ENCODE assay signal across 19 cellular contexts in the genomic region with DNA sequence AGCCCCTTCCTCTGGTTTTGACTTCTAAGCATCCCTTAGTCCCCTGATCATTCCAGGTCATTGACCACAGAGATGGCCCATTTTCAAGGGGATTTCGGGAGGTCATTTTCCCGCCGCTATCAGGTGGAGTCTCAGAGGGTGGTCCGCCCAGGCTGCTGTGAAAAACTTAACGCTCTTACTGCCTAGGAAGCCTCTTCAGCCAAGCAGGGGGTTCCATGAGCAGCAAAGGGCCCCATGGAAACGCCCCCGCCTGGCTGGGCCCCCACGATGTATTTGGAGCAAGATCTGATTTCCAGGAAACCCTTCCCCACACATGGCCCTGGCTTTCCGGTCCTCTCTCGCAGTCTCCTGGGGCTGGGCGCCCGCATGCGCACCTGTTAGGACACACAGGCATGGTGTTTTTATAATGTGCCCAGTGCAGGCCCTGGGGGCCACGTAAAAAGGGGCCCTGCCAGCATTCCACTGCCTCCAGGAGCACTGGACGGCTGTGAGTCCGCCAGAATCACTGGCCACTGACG. TPM values are rescaled to one million over a fixed set of nuclear protein-coding genes. Genes with fewer than 3 reads are reported as not detected.
DNase-seq lines count a peak whose midpoint lies in the region; ATAC-seq and TF ChIP-seq lines count a peak whose summit lies in the region.
"Had no signal": no experiment of that assay in that cellular context is flagged by ENCODE, and none has a peak within 500 bp of the region (broad histone marks: within the 10 kb centered on the region; RNA-seq: fewer than 3 reads in every experiment).

No MANE protein-coding gene starts in this region.

- peak overlapping the region in 4 of 11 experiments; percentile 21 to 43 (median 24); a peak in 4 of 22 replicates for H3K27ac ChIP-seq in BLaER1 treated with 17β-estradiol and CSF1 and Interleukin-3, amounts not matched to agents 10 nM and 100 nM
- peak overlapping the region; percentile 70 to 75 for H3K27ac ChIP-seq in right atrium auricular region
- H3K27ac ChIP-seq in skeletal muscle tissue (ENCODE audit: low read depth, low read length) = peak overlapping the region; percentile 87
- H3K27ac ChIP-seq: RWPE1 had no signal

- no peaks in the 10 kb centered on the region for H3K9me3 ChIP-seq in BLaER1 treated with 17β-estradiol and CSF1 and Interleukin-3, amounts not matched to agents 10 nM and 100 nM (replicated peaks in 1 of 11)
- H3K9me3 ChIP-seq in right atrium auricular region (no peaks in the 10 kb centered on the region), skeletal muscle tissue (ENCODE audit: control insufficient read depth in 3 of 3, low read length in 3 of 3) (no peaks in the 10 kb centered on the region)
- H3K9me3 ChIP-seq: Caco-2, HAP-1 had no signal

- peak overlapping the region in 6 of 10 experiments; percentile 31 to 64 (median 44); a peak in 10 of 20 replicates for H3K4me3 ChIP-seq in BLaER1 treated with 17β-estradiol and CSF1 and Interleukin-3, amounts not matched to agents 10 nM and 100 nM
- H3K4me3 ChIP-seq in right atrium auricular region (no peak overlapping the region), skeletal muscle tissue (ENCODE audit: low read length in 3 of 3) (no peak overlapping the region)
- H3K4me3 ChIP-seq: HAP-1 had no signal

- H3K4me2 ChIP-seq in BLaER1 treated with 17β-estradiol and CSF1 and Interleukin-3, amounts not matched to agents 10 nM and 100 nM = peak overlapping the region; percentile 84 to 98 (median 95)

- H3K9ac ChIP-seq in BLaER1 treated with 17β-estradiol and CSF1 and Interleukin-3, amounts not matched to agents 10 nM and 100 nM = peak overlapping the region in 9 of 11 experiments; percentile 2 to 59 (median 22); a peak in 8 of 22 replicates
- H3K9ac ChIP-seq in skeletal muscle tissue (ENCODE audit: low read depth in 1 of 3, low read length in 3 of 3) = peak overlapping the region in 2 of 3 donors; percentile 40 to 53

- H3K27me3 ChIP-seq in BLaER1 treated with 17β-estradiol and CSF1 and Interleukin-3, amounts not matched to agents 10 nM and 100 nM = peaks cover 0 to 9% (median 0%) of the 10 kb centered on the region in 11 experiments; a peak in 6 of 22 replicates
- no peaks in the 10 kb centered on the region for H3K27me3 ChIP-seq in right atrium auricular region
- H3K27me3 ChIP-seq in skeletal muscle tissue (ENCODE audit: control insufficient read depth in 3 of 3, insufficient read depth in 3 of 3, low read length in 3 of 3) = peaks cover 0 to 8% (median 5%) of the 10 kb centered on the region in 3 donors

- no peak for TF ChIP-seq CTCF in right atrium auricular region (IDR thresholded peaks at IDR 0.05)

- peaks cover 0 to 14% (median 0%) of the 10 kb centered on the region in 11 experiments; a peak in 2 of 22 replicates for H4K20me1 ChIP-seq in BLaER1 treated with 17β-estradiol and CSF1 and Interleukin-3, amounts not matched to agents 10 nM and 100 nM

- no peaks in the 10 kb centered on the region for H3K36me3 ChIP-seq in BLaER1 treated with 17β-estradiol and CSF1 and Interleukin-3, amounts not matched to agents 10 nM and 100 nM
- H3K36me3 ChIP-seq in right atrium auricular region (no peaks in the 10 kb centered on the region), skeletal muscle tissue (ENCODE audit: control insufficient read depth in 3 of 3, insufficient read depth in 3 of 3, low read length in 3 of 3) (no peaks in the 10 kb centered on the region)
- H3K36me3 ChIP-seq: HAP-1 had no signal

- DNase-seq in right atrium auricular region (ENCODE audit: low spot score) (no peak), GF-D8 (lab: John Stamatoyannopoulos, UW) (no peak), NK-92 (lab: John Stamatoyannopoulos, UW; ENCODE audit: unreplicated experiment) (no peak)
- DNase-seq: AML-193; Caco-2; CD4-positive, CD25-positive, alpha-beta regulatory T cell; DMS153; EL; KBM-7; NCI-H1417 treated with DMSO at 0.1 percent for 48 hours; NCI-H1930; NCI-H69 had no signal

- ATAC-seq in HG03565 (IDR thresholded peaks at IDR 0.05; ENCODE audit: unreplicated experiment) (no peak), GM21825 (IDR thresholded peaks at IDR 0.05; ENCODE audit: unreplicated experiment) (no peak)

- H3K4me1 ChIP-seq in BLaER1 treated with 17β-estradiol and CSF1 and Interleukin-3, amounts not matched to agents 10 nM and 100 nM = peaks cover 18 to 69% (median 57%) of the 10 kb centered on the region in 10 experiments
- peaks cover 0 to 16% of the 10 kb centered on the region in 2 donors for H3K4me1 ChIP-seq in right atrium auricular region
- H3K4me1 ChIP-seq in skeletal muscle tissue (ENCODE audit: control insufficient read depth in 3 of 3, insufficient read depth in 3 of 3, low read length in 3 of 3) = peaks cover 21 to 65% (median 55%) of the 10 kb centered on the region in 3 donors

- 0 out of 2 replicates have a peak, but pooled peaks have one; percentile 9 for TF ChIP-seq EP300 in Ishikawa (IDR thresholded peaks at IDR 0.05; ENCODE audit: borderline replicate concordance)

- no peak for TF ChIP-seq RAD21 in Ishikawa (IDR thresholded peaks at IDR 0.05; ENCODE audit: low read depth)

TF ChIP-seq in Ishikawa, 13 proteins besides CTCF, POLR2A, EP300 and RAD21:
- TF ChIP-seq FOXM1 (IDR thresholded peaks at IDR 0.05; ENCODE audit: borderline replicate concordance, low read depth) (no peak), CEBPB (IDR thresholded peaks at IDR 0.05) (no peak), TEAD4 (IDR thresholded peaks at IDR 0.05) (no peak), ZBTB7A (IDR thresholded peaks at IDR 0.05; ENCODE audit: low read depth) (no peak), YY1 (IDR thresholded peaks at IDR 0.05; ENCODE audit: low read depth) (no peak), NFIC (IDR thresholded peaks at IDR 0.05) (no peak), EGR1 (IDR thresholded peaks at IDR 0.05) (no peak), TAF1 (IDR thresholded peaks at IDR 0.05; ENCODE audit: low read depth) (no peak)

RNA-seq across cellular contexts. Expression of a gene that starts 32.5 kb away (rescaled TPM):
- total RNA-seq in right atrium auricular region (10 to 100 TPM; 10.2 to 29.4 TPM), skeletal muscle tissue (1.6 TPM)
- total RNA-seq: CD4-positive, CD25-positive, alpha-beta regulatory T cell had no signal

Comparison
In these comparisons a context has a peak if more than half of its experiments do, and no peak if none do; other contexts are left out.
1. H3K4me3 ChIP-seq: peak in BLaER1 treated with 17β-estradiol and CSF1 and Interleukin-3, amounts not matched to agents 10 nM and 100 nM (6 of 10); none in right atrium auricular region (0 of 2) and skeletal muscle tissue (0 of 3).